Comparison of ENCODE assay signal across 8 cellular contexts in genomic region chr5:59340637-59341036, GRCh38.
"Had no signal": no experiment of that assay in that cellular context is flagged by ENCODE, and none has a peak within 500 bp of the region (broad histone marks: within the 10 kb centered on the region; RNA-seq: fewer than 3 reads in every experiment).

No MANE protein-coding gene starts in this region.

- H3K36me3 ChIP-seq: HAP-1 had no signal

- H3K4me1 ChIP-seq: HAP-1 had no signal

- H3K4me3 ChIP-seq: GM23248, GM23338, HAP-1 had no signal

- H3K4me2 ChIP-seq: GM23338 had no signal

- H3K4me1 Mint-ChIP-seq: GM23338, H9 had no signal

- DNase-seq: GM23248, GOT3, H7, H9, HCEC 1CT, HFFc6 had no signal

- H3K9ac ChIP-seq: GM23248 had no signal

- H3K4me3 Mint-ChIP-seq: GM23338, H9, HFFc6 had no signal

- H3K9me3 Mint-ChIP-seq: GM23338, H9, HFFc6 had no signal

- H3K27ac Mint-ChIP-seq: GM23338, H9, HFFc6 had no signal

- H3K27ac ChIP-seq: GM23248 had no signal

- H2AFZ ChIP-seq: GM23248, GM23338 had no signal

- H3K9me3 ChIP-seq: HAP-1 had no signal
